In the genomic region with DNA sequence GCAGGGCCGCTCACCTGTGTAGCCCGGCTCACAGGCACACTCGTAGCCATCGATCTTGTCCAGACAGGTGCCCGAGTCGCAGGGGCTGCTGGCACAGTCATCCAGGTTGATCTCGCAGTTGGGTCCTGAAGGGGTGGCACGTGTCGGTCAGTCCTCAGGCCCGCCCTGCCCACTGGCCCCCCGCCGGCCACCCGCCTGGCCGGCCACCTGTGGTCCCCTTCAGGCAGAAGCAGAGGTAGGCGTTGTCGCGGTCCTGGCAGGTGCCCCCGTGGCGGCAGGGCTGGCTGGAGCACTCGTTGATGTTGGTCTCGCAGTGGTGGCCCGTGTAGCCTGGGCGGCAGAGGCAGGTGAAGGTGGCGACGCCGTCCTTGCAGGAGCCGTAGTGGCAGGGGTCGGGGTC, we compare ENCODE assay signal across 1 cellular context.
TF ChIP-seq lines count a peak whose summit lies in the region.

No MANE protein-coding gene starts in this region.

TF ChIP-seq in HepG2, 621 proteins besides CTCF, POLR2A, EP300 and RAD21:
- no peak for TF ChIP-seq NR2F6 (IDR thresholded peaks at IDR 0.05)
- TF ChIP-seq NR2F6 (CRISPR knock-in tag; IDR thresholded peaks at IDR 0.05): peak; percentile 38; the same call in 1 of the 2 replicates
- TF ChIP-seq, protein P1, sequence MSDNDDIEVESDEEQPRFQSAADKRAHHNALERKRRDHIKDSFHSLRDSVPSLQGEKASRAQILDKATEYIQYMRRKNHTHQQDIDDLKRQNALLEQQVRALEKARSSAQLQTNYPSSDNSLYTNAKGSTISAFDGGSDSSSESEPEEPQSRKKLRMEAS (IDR thresholded peaks at IDR 0.05): 0 out of 2 replicates have a peak, but pooled peaks have one; percentile 29
- no peak for TF ChIP-seq ZFP1 (CRISPR knock-in tag; IDR thresholded peaks at IDR 0.05)
- TF ChIP-seq HNF4A (CRISPR knock-in tag; IDR thresholded peaks at IDR 0.05): peak; percentile 22; the same call in 1 of the 2 replicates
